Comparison of ENCODE assay signal across 11 cellular contexts in the genomic region with DNA sequence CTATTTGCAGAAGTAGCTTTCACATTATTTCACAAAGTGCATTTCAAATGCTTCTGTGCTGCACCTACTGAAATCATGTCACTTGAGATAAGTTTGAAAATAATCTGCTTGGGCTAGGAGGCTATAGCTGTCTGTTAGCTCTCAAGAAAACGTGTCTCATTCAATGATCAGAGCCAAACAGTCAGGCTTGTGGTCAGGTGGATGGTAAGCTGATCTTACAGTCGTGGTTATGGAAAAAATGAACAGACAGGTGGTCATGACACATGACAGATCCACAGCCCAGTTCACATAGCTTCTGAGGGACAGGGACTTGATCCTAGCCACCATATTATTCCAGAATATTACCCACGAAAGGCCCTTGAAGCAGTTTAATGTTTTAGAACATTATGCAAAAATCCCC. TPM values are rescaled to one million over a fixed set of nuclear protein-coding genes. Genes with fewer than 3 reads are reported as not detected.
DNase-seq lines count a peak whose midpoint lies in the region; TF ChIP-seq lines count a peak whose summit lies in the region.
"Had no signal": no experiment of that assay in that cellular context is flagged by ENCODE, and none has a peak within 500 bp of the region (broad histone marks: within the 10 kb centered on the region; RNA-seq: fewer than 3 reads in every experiment).

No MANE protein-coding gene starts in this region.

- no peak for DNase-seq in activated T-cell treated with anti-CD3 and anti-CD28 coated beads, Interleukin-2, amount 50 U/mL, for 24 hours
- no peak for DNase-seq in activated T-cell treated with anti-CD3 and anti-CD28 coated beads for 4 hours
- peak; percentile 55 for DNase-seq in NB4 (ENCODE audit: low read depth)
- DNase-seq in astrocyte of the hippocampus (ENCODE audit: low read depth, low spot score) = peak; percentile 31
- no peak for DNase-seq in NCI-H748 (lab: John Stamatoyannopoulos, UW; ENCODE audit: unreplicated experiment)
- DNase-seq in tibial artery = no peak
- DNase-seq in NCI-H1436 (lab: John Stamatoyannopoulos, UW) = no peak
- DNase-seq: H7, NCI-H748 treated with DMSO at 0.1 percent for 48 hours had no signal

- H3K4me3 ChIP-seq in NB4 (ENCODE audit: low read depth, low read length) (no peak overlapping the region), skeletal muscle satellite cell (ENCODE audit: low read length) (no peak overlapping the region), tibial artery (no peak overlapping the region)

- H3K9me3 Mint-ChIP-seq in activated T-cell treated with anti-CD3 and anti-CD28 coated beads, Interleukin-2, amount 50 U/mL, for 24 hours = no peaks in the 10 kb centered on the region

- H3K27me3 ChIP-seq in skeletal muscle satellite cell (ENCODE audit: control insufficient read depth, insufficient read depth, low read length) (no peaks in the 10 kb centered on the region), tibial artery (no peaks in the 10 kb centered on the region)

- no peaks in the 10 kb centered on the region for H3K27me3 Mint-ChIP-seq in activated T-cell treated with anti-CD3 and anti-CD28 coated beads, Interleukin-2, amount 50 U/mL, for 24 hours

- H3K4me2 ChIP-seq in skeletal muscle satellite cell (ENCODE audit: low read length) = peak overlapping the region; percentile 57

- H3K4me1 Mint-ChIP-seq in activated T-cell treated with anti-CD3 and anti-CD28 coated beads, Interleukin-2, amount 50 U/mL, for 24 hours (ENCODE audit: low read depth) = peaks cover 17% of the 10 kb centered on the region

- no peak for TF ChIP-seq POLR2A in NB4 (IDR thresholded peaks at IDR 0.05; ENCODE audit: extremely low read depth, insufficient read length)

- intact Hi-C loops in tibial artery (cut with DNase I; ENCODE audit: low total_unique reads) = no loop called here

- peak overlapping the region; percentile 4 for H3K27ac Mint-ChIP-seq in activated T-cell treated with anti-CD3 and anti-CD28 coated beads, Interleukin-2, amount 50 U/mL, for 24 hours

- H3K9me3 ChIP-seq in skeletal muscle satellite cell (replicated peaks; ENCODE audit: low read length) (no peaks in the 10 kb centered on the region), tibial artery (no peaks in the 10 kb centered on the region)

- no peak overlapping the region for H3K27ac ChIP-seq in tibial artery

- H3K4me3 Mint-ChIP-seq in activated T-cell treated with anti-CD3 and anti-CD28 coated beads, Interleukin-2, amount 50 U/mL, for 24 hours = no peak overlapping the region

- no peaks in the 10 kb centered on the region for H3K36me3 Mint-ChIP-seq in activated T-cell treated with anti-CD3 and anti-CD28 coated beads, Interleukin-2, amount 50 U/mL, for 24 hours (ENCODE audit: low read depth)

- H3K4me1 ChIP-seq in skeletal muscle satellite cell (ENCODE audit: control insufficient read depth, insufficient read depth, low read length) (peaks cover 24% of the 10 kb centered on the region), tibial artery (peaks cover 0 to 9% (median 2%) of the 10 kb centered on the region in 4 donors)

- H3K36me3 ChIP-seq in skeletal muscle satellite cell (ENCODE audit: insufficient read depth, low read length) (no peaks in the 10 kb centered on the region), tibial artery (no peaks in the 10 kb centered on the region)

- peak overlapping the region; percentile 39 for H3K9ac ChIP-seq in skeletal muscle satellite cell (ENCODE audit: low read depth, low read length)

- TF ChIP-seq CTCF in NB4 (IDR thresholded peaks at IDR 0.05; ENCODE audit: low read depth, low read length) (no peak), tibial artery (IDR thresholded peaks at IDR 0.05) (no peak)

RNA-seq across cellular contexts. Expression of a gene that starts 26.5 kb away (rescaled TPM):
- total RNA-seq in skeletal muscle satellite cell (2012; rRNA removed) = 11.7 and 13.5 TPM in 2 replicates
- total RNA-seq: H7, lung microvascular endothelial cell had no signal

Comparison
In these comparisons a context has a peak if more than half of its experiments do, and no peak if none do; other contexts are left out.
1. DNase-seq: peak in NB4 (single experiment) and astrocyte of the hippocampus (single experiment); none in activated T-cell treated with anti-CD3 and anti-CD28 coated beads, Interleukin-2, amount 50 U/mL, for 24 hours (single experiment), activated T-cell treated with anti-CD3 and anti-CD28 coated beads for 4 hours (single experiment), NCI-H748 (single experiment), tibial artery (0 of 2) and NCI-H1436 (single experiment).